ENCODE assay signal across 13 cellular contexts in the genomic region with DNA sequence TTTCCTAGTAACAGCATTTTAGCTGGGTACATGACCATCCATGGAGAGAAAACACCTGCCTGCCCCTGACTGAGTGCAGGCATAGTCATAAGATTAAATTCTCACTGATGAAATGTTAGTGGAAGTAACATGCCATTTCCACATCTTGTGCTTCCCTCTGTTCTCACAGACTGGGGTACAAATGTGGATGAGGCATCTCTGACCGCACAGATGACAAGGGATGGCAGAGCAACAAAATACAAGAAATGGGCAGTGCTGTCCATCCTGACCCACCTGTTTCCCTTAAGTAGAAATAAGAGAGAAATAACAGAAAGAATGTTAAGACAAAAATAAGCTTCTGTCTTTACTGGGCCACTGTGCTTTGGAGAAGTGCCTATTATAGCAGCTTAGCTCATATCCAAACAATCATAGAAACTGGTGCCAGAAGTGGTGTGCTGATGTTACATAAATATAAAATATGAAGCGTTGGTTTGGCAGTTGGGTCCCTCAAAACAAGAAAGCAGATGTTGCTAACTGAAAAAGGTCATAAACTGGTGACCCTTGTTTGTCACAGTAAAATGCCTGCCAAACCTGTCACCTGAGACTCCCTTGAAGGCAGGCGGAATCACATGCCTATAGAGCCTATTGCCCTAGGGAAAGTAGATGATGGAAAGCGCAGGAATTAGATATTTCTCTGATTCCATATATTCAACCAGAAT. TPM values are rescaled to one million over a fixed set of nuclear protein-coding genes. Genes with fewer than 3 reads are reported as not detected.
DNase-seq lines count a peak whose midpoint lies in the region; ATAC-seq and TF ChIP-seq lines count a peak whose summit lies in the region.
"Had no signal": no experiment of that assay in that cellular context is flagged by ENCODE, and none has a peak within 500 bp of the region (broad histone marks: within the 10 kb centered on the region; RNA-seq: fewer than 3 reads in every experiment).

No MANE protein-coding gene starts in this region.

- in situ Hi-C loops in GM13976 (cut with MboI; ENCODE audit: low sequenced_read_pairs, unreplicated experiment): no loop called here

- intact Hi-C loops in left cardiac atrium (cut with DNase I): no loop called here
- intact Hi-C loops in CD4-positive, alpha-beta T cell (cut with DNase I, micrococcal nuclease): no loop called here

- TF ChIP-seq CTCF in CD4-positive, alpha-beta T cell (IDR thresholded peaks at IDR 0.05): no peak
- no peak for TF ChIP-seq CTCF in GM13976 (IDR thresholded peaks at IDR 0.05; ENCODE audit: borderline replicate concordance, control extremely low read depth, extremely low read depth, insufficient read depth, missing control alignments)

- H3K4me3 Mint-ChIP-seq in CD4-positive, alpha-beta T cell: no peak overlapping the region
- H3K4me3 Mint-ChIP-seq in activated CD8-positive, alpha-beta T cell treated with anti-CD3 and anti-CD28 coated beads, Interleukin-2, amount 10 ng/mL, durations not matched to agents 7 days and 5 days: no peak overlapping the region
- H3K4me3 Mint-ChIP-seq: activated naive CD8-positive, alpha-beta T cell treated with anti-CD3 and anti-CD28 coated beads, Interleukin-2, amount 10 ng/mL, durations not matched to agents 7 days and 5 days had no signal

- no peak overlapping the region for H3K27ac Mint-ChIP-seq in CD4-positive, alpha-beta T cell
- H3K27ac Mint-ChIP-seq in activated CD8-positive, alpha-beta T cell treated with anti-CD3 and anti-CD28 coated beads, Interleukin-2, amount 10 ng/mL, durations not matched to agents 7 days and 5 days: no peak overlapping the region
- H3K27ac Mint-ChIP-seq: activated naive CD8-positive, alpha-beta T cell treated with anti-CD3 and anti-CD28 coated beads, Interleukin-2, amount 10 ng/mL, durations not matched to agents 7 days and 5 days had no signal

- ATAC-seq in left cardiac atrium: peak; percentile 60 to 68
- ATAC-seq in CD4-positive, alpha-beta T cell (ENCODE audit: poor library complexity): no peak
- no peak for ATAC-seq in activated CD8-positive, alpha-beta T cell treated with anti-CD3 and anti-CD28 coated beads, Interleukin-2, amount 10 ng/mL, durations not matched to agents 7 days and 5 days

- peaks cover 13% of the 10 kb centered on the region for H3K27me3 ChIP-seq in CD4-positive, alpha-beta T cell (ENCODE audit: control insufficient read depth, insufficient read depth, low read length)
- H3K27me3 ChIP-seq: esophagus squamous epithelium had no signal

- H3K27ac ChIP-seq in CD4-positive, alpha-beta T cell (ENCODE audit: low read depth, low read length): no peak overlapping the region
- H3K27ac ChIP-seq: esophagus squamous epithelium had no signal

- DNase-seq in AG20443 (ENCODE audit: low spot score) (peak; percentile 41), NCI-H1694 (lab: John Stamatoyannopoulos, UW) (peak; percentile 73), cerebellar cortex (ENCODE audit: low spot score) (peak; percentile 64), left cardiac atrium (no peak), erythroblast (lab: John Stamatoyannopoulos, UW) (no peak), GM13976 (ENCODE audit: low spot score) (no peak)
- DNase-seq in CD4-positive, alpha-beta T cell: no peak
- DNase-seq in activated CD8-positive, alpha-beta T cell treated with anti-CD3 and anti-CD28 coated beads, Interleukin-2, amount 10 ng/mL, durations not matched to agents 7 days and 5 days: no peak
- DNase-seq: activated naive CD8-positive, alpha-beta T cell treated with anti-CD3 and anti-CD28 coated beads, Interleukin-2, amount 10 ng/mL, durations not matched to agents 7 days and 5 days; cerebellar nuclear complex; esophagus squamous epithelium; NCI-H524 treated with DMSO at 0.1 percent for 48 hours; occipital lobe had no signal

- H3K36me3 Mint-ChIP-seq in CD4-positive, alpha-beta T cell (ENCODE audit: low read depth): no peaks in the 10 kb centered on the region
- no peaks in the 10 kb centered on the region for H3K36me3 Mint-ChIP-seq in activated CD8-positive, alpha-beta T cell treated with anti-CD3 and anti-CD28 coated beads, Interleukin-2, amount 10 ng/mL, durations not matched to agents 7 days and 5 days (ENCODE audit: low read depth)
- H3K36me3 Mint-ChIP-seq: activated naive CD8-positive, alpha-beta T cell treated with anti-CD3 and anti-CD28 coated beads, Interleukin-2, amount 10 ng/mL, durations not matched to agents 7 days and 5 days had no signal

- no peaks in the 10 kb centered on the region for H3K9me3 ChIP-seq in CD4-positive, alpha-beta T cell (ENCODE audit: control insufficient read depth, low read length)
- H3K9me3 ChIP-seq: esophagus squamous epithelium had no signal

- CTCF ChIA-PET in CD4-positive, alpha-beta T cell (lab: Charles Lee): no interaction called here
- CTCF ChIA-PET in activated CD8-positive, alpha-beta T cell treated with anti-CD3 and anti-CD28 coated beads, Interleukin-2, amount 10 ng/mL, durations not matched to agents 7 days and 5 days (lab: Charles Lee): no interaction called here

- no peaks in the 10 kb centered on the region for H3K4me1 Mint-ChIP-seq in CD4-positive, alpha-beta T cell (ENCODE audit: low read depth)
- H3K4me1 Mint-ChIP-seq in activated CD8-positive, alpha-beta T cell treated with anti-CD3 and anti-CD28 coated beads, Interleukin-2, amount 10 ng/mL, durations not matched to agents 7 days and 5 days (ENCODE audit: low read depth): no peaks in the 10 kb centered on the region
- H3K4me1 Mint-ChIP-seq: activated naive CD8-positive, alpha-beta T cell treated with anti-CD3 and anti-CD28 coated beads, Interleukin-2, amount 10 ng/mL, durations not matched to agents 7 days and 5 days had no signal

- POLR2A ChIA-PET in CD4-positive, alpha-beta T cell (lab: Charles Lee): no interaction called here
- POLR2A ChIA-PET in activated CD8-positive, alpha-beta T cell treated with anti-CD3 and anti-CD28 coated beads, Interleukin-2, amount 10 ng/mL, durations not matched to agents 7 days and 5 days (lab: Charles Lee): no interaction called here

- no peak for TF ChIP-seq POLR2A in erythroblast (IDR thresholded peaks at IDR 0.05; ENCODE audit: low read length)

- H3K27me3 Mint-ChIP-seq in CD4-positive, alpha-beta T cell: peaks cover 45% of the 10 kb centered on the region
- H3K27me3 Mint-ChIP-seq in activated CD8-positive, alpha-beta T cell treated with anti-CD3 and anti-CD28 coated beads, Interleukin-2, amount 10 ng/mL, durations not matched to agents 7 days and 5 days (ENCODE audit: low read depth): peaks cover 20% of the 10 kb centered on the region

- no peaks in the 10 kb centered on the region for H3K9me3 Mint-ChIP-seq in CD4-positive, alpha-beta T cell
- H3K9me3 Mint-ChIP-seq in activated CD8-positive, alpha-beta T cell treated with anti-CD3 and anti-CD28 coated beads, Interleukin-2, amount 10 ng/mL, durations not matched to agents 7 days and 5 days (ENCODE audit: insufficient read depth): no peaks in the 10 kb centered on the region
- H3K9me3 Mint-ChIP-seq: activated naive CD8-positive, alpha-beta T cell treated with anti-CD3 and anti-CD28 coated beads, Interleukin-2, amount 10 ng/mL, durations not matched to agents 7 days and 5 days had no signal

RNA-seq across cellular contexts. Expression of gene HECW2, which starts 26.2 kb away (rescaled TPM):
- 10 to 100 TPM; 17.7 to 21.2 TPM for total RNA-seq in left cardiac atrium
- under 1 TPM; 0.06 to 0.58 TPM for total RNA-seq in CD4-positive, alpha-beta T cell
- total RNA-seq in activated CD8-positive, alpha-beta T cell treated with anti-CD3 and anti-CD28 coated beads, Interleukin-2, amount 10 ng/mL, durations not matched to agents 7 days and 5 days: 1 to 10 TPM in 1 of 2 experiments, under 1 TPM in 1; 0.76 to 1.3 TPM

Comparison
In these comparisons a context has a peak if more than half of its experiments do, and no peak if none do; other contexts are left out.
1. DNase-seq: peak in AG20443 (single experiment), NCI-H1694 (single experiment) and cerebellar cortex (single experiment); none in left cardiac atrium (single experiment), erythroblast (0 of 2), CD4-positive, alpha-beta T cell (0 of 10), GM13976 (single experiment) and activated CD8-positive, alpha-beta T cell treated with anti-CD3 and anti-CD28 coated beads, Interleukin-2, amount 10 ng/mL, durations not matched to agents 7 days and 5 days (single experiment).
2. ATAC-seq: peak in left cardiac atrium (2 of 2); none in CD4-positive, alpha-beta T cell (single experiment) and activated CD8-positive, alpha-beta T cell treated with anti-CD3 and anti-CD28 coated beads, Interleukin-2, amount 10 ng/mL, durations not matched to agents 7 days and 5 days (single experiment).
3. RNA of gene HECW2, which starts 26.2 kb away (total RNA-seq): 17.7 to 21.2 TPM in left cardiac atrium; 0.76 to 1.3 TPM in activated CD8-positive, alpha-beta T cell treated with anti-CD3 and anti-CD28 coated beads, Interleukin-2, amount 10 ng/mL, durations not matched to agents 7 days and 5 days and 0.06 to 0.58 TPM in CD4-positive, alpha-beta T cell; every median in the first group is over 4 times any median in the second.